In genomic region chr6:19854421-19855015, GRCh38 we compare ENCODE assay signal across 1 cellular context. TPM values are rescaled to one million over a fixed set of nuclear protein-coding genes. Genes with fewer than 3 reads are reported as not detected.
"Had no signal": no experiment of that assay in that cellular context is flagged by ENCODE, and none has a peak within 500 bp of the region (broad histone marks: within the 10 kb centered on the region; RNA-seq: fewer than 3 reads in every experiment).

No MANE protein-coding gene starts in this region.

RNA-seq across cellular contexts. Expression of gene ID4, which starts 17.3 kb away (rescaled TPM):
- total RNA-seq: T-cell had no signal
